10 cellular contexts compared by ENCODE assay signal in the genomic region with DNA sequence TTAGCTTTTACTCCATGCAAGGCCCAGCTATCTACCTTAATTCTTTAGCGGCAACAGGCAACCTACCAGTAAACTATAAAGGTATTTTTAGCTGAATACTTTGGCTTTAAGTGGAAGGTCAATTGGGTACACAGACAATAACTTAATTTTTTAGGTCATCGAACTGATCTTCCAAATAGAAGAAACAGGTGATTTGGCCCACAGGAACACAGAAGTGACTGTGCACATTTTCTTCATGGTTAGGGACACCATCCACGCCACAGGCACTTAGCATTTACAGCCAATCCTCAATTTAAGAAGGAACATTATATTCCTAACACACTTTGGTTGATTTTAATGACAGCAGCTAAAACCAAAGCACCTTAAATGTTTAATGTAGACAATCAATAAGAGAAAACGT. TPM values are rescaled to one million over a fixed set of nuclear protein-coding genes. Genes with fewer than 3 reads are reported as not detected.
A peak's percentile ranks its signal among the peaks of the same experiment; 100 is the strongest.
DNase-seq lines count a peak whose midpoint lies in the region; ATAC-seq, FAIRE-seq and TF ChIP-seq lines count a peak whose summit lies in the region.
"Had no signal": no experiment of that assay in that cellular context is flagged by ENCODE, and none has a peak within 500 bp of the region (broad histone marks: within the 10 kb centered on the region; RNA-seq: fewer than 3 reads in every experiment).

No MANE protein-coding gene starts in this region.

- no peaks in the 10 kb centered on the region for H3K9me3 Mint-ChIP-seq in CD8-positive, alpha-beta T cell
- H3K9me3 Mint-ChIP-seq in nephron: no peaks in the 10 kb centered on the region

- no peak for DNase-seq in CD8-positive, alpha-beta T cell
- DNase-seq in MG63 (no peak), dorsolateral prefrontal cortex (no peak), AG08396 (ENCODE audit: low spot score) (no peak), NCI-H1105 (lab: John Stamatoyannopoulos, UW) (no peak), HTR-8/SVneo (ENCODE audit: insufficient read length, low spot score) (no peak)
- DNase-seq: activated CD4-positive, CD25-positive, alpha-beta regulatory T cell; stimulated activated CD8-positive, alpha-beta memory T cell treated with anti-CD3 and anti-CD28 coated beads, Interleukin-4, amount 100 ng/mL, for 48 hours had no signal

- no peak for TF ChIP-seq CTCF in CD8-positive, alpha-beta T cell (IDR thresholded peaks at IDR 0.05)
- TF ChIP-seq CTCF in dorsolateral prefrontal cortex (IDR thresholded peaks at IDR 0.05 in 54 of 56, conservative IDR thresholded peaks at IDR 0.05 in 2 of 56; ENCODE audit: low read depth in 1 of 56, partially characterized antibody in 56 of 56): no peak
- TF ChIP-seq CTCF in nephron (IDR thresholded peaks at IDR 0.05; ENCODE audit: unreplicated experiment in 3 of 3): no peak

- H3K27ac Mint-ChIP-seq in CD8-positive, alpha-beta T cell: no peak overlapping the region
- H3K27ac Mint-ChIP-seq in nephron: peak overlapping the region; percentile 95 to 99 (median 98)

- H3K4me3 ChIP-seq in CD8-positive, alpha-beta T cell (ENCODE audit: low read depth, low read length): no peak overlapping the region
- H3K4me3 ChIP-seq in MG63: peak overlapping the region; percentile 83
- peak overlapping the region in 54 of 59 donors; percentile 14 to 98 (median 88) for H3K4me3 ChIP-seq in dorsolateral prefrontal cortex

- H3K27ac ChIP-seq in CD8-positive, alpha-beta T cell (ENCODE audit: low read depth, low read length): no peak overlapping the region
- H3K27ac ChIP-seq in dorsolateral prefrontal cortex: no peak overlapping the region

- H3K36me3 ChIP-seq in CD8-positive, alpha-beta T cell (ENCODE audit: insufficient read depth, low read length): no peaks in the 10 kb centered on the region
- H3K36me3 ChIP-seq in MG63: peaks cover 31% of the 10 kb centered on the region

- peaks cover 29% of the 10 kb centered on the region for H3K4me1 ChIP-seq in CD8-positive, alpha-beta T cell (ENCODE audit: insufficient read depth, low read length)

- H3K27me3 Mint-ChIP-seq in CD8-positive, alpha-beta T cell (ENCODE audit: low read depth): no peaks in the 10 kb centered on the region
- H3K27me3 Mint-ChIP-seq in nephron (ENCODE audit: low read depth): peaks cover 3% of the 10 kb centered on the region

- peaks cover 57% of the 10 kb centered on the region for H3K4me1 Mint-ChIP-seq in CD8-positive, alpha-beta T cell (ENCODE audit: low read depth)
- peaks cover 14% of the 10 kb centered on the region for H3K4me1 Mint-ChIP-seq in nephron

- peaks cover 18% of the 10 kb centered on the region for H3K36me3 Mint-ChIP-seq in CD8-positive, alpha-beta T cell
- peaks cover 4% of the 10 kb centered on the region for H3K36me3 Mint-ChIP-seq in nephron (ENCODE audit: low read depth)

- H3K9me3 ChIP-seq in CD8-positive, alpha-beta T cell (ENCODE audit: low read length): no peaks in the 10 kb centered on the region
- H3K9me3 ChIP-seq in MG63: no peaks in the 10 kb centered on the region

- CTCF ChIA-PET in CD8-positive, alpha-beta T cell (lab: Charles Lee): interaction anchor here (1.1 kb wide), 1 partner anchor 13 kb away, joined by 3 read pairs; no protein-coding TSS in a partner anchor

- intact Hi-C loops in CD8-positive, alpha-beta T cell (cut with DNase I, micrococcal nuclease): loop anchor here (5.0 to 10.0 kb wide), 2 partner anchors 85 to 168 kb away; no protein-coding TSS in a partner anchor
- intact Hi-C loops in dorsolateral prefrontal cortex (cut with DNase I): loop anchor here (5.0 to 10.0 kb wide), 4 partner anchors 35 to 312 kb away; a partner anchor contains a TSS

- no peak for FAIRE-seq in HTR-8/SVneo (lab: Jason Lieb, UNC)

- POLR2A ChIA-PET in CD8-positive, alpha-beta T cell (lab: Charles Lee): no interaction called here

- H3K4me3 Mint-ChIP-seq in CD8-positive, alpha-beta T cell: peak overlapping the region; percentile 94
- peak overlapping the region; percentile 90 to 99 (median 99) for H3K4me3 Mint-ChIP-seq in nephron

- ATAC-seq in CD8-positive, alpha-beta T cell: no peak
- no peak for ATAC-seq in GM21360 (IDR thresholded peaks at IDR 0.05; ENCODE audit: unreplicated experiment)

- no peaks in the 10 kb centered on the region for H3K27me3 ChIP-seq in CD8-positive, alpha-beta T cell (ENCODE audit: insufficient read depth, low read length)
- no peaks in the 10 kb centered on the region for H3K27me3 ChIP-seq in MG63
- no peaks in the 10 kb centered on the region for H3K27me3 ChIP-seq in dorsolateral prefrontal cortex

RNA-seq across cellular contexts. Expression of a gene that starts 1.9 kb away (rescaled TPM):
- 100 to 1,000 TPM; 141 to 156 TPM for total RNA-seq in CD8-positive, alpha-beta T cell
- 43.1 and 105 TPM in 2 replicates for total RNA-seq in MG63 (2014; rRNA removed; shearing (Covaris generic); ENCODE audit: low replicate concordance)
- total RNA-seq in dorsolateral prefrontal cortex: 100 to 1,000 TPM; 228 to 624 (median 390) TPM

RNA-seq across cellular contexts. Expression of a gene that starts 38.2 kb away (rescaled TPM):
- total RNA-seq in CD8-positive, alpha-beta T cell: 10 to 100 TPM; 22.5 to 22.7 TPM
- 8.4 and 14.5 TPM in 2 replicates for total RNA-seq in MG63 (2014; rRNA removed; shearing (Covaris generic); ENCODE audit: low replicate concordance)
- 100 to 1,000 TPM in 119 of 120 experiments, 10 to 100 TPM in 1; 99.8 to 333 (median 241) TPM for total RNA-seq in dorsolateral prefrontal cortex
